22 cellular contexts compared by ENCODE assay signal in the genomic region with DNA sequence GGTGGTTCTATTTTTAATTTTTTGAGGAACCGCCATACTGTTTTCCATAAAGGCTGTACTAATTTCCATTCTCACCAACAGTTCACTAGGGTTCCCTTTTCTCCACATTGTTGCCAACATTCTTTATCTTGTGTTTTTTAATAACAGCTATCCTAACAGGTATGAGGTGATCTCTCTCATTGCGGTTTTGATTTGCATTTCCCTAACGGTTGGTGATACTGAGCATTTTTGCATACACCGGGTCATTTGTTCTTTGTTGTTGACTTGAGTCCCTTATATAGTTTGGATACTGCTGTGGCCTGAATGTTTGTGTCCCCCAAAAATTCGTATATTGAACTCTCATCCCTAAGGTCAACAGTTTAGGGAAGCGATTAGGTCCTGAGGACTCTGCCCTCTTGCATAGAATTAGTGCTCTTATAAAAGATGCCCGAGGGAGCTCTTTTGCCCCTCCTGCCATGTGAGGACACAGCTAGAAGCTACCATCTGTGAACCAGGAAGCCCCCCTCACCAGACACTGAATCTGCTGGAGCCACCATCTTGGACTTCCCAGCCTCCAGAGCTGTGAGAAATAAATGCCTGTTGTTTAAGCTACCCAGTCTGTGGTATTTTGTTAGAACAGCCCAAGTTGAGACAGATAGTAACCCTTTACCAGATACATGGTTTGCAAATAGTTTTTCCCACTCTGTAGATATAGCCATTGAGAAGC. TPM values are rescaled to one million over a fixed set of nuclear protein-coding genes. Genes with fewer than 3 reads are reported as not detected.
DNase-seq lines count a peak whose midpoint lies in the region; ATAC-seq, FAIRE-seq and TF ChIP-seq lines count a peak whose summit lies in the region.
"Had no signal": no experiment of that assay in that cellular context is flagged by ENCODE, and none has a peak within 500 bp of the region (broad histone marks: within the 10 kb centered on the region; RNA-seq: fewer than 3 reads in every experiment).

No MANE protein-coding gene starts in this region.

- H3K36me3 ChIP-seq in HepG2 (replicated peaks in 1 of 2; ENCODE audit: control insufficient read depth in 1 of 2, insufficient read depth in 2 of 2, low read length in 2 of 2), result peaks cover 31 to 45% of the 10 kb centered on the region in 2 experiments

- peak overlapping the region; percentile 71 for H3K27ac Mint-ChIP-seq in activated T-cell treated with anti-CD3 and anti-CD28 coated beads, Interleukin-2, amount 50 U/mL, for 24 hours
- peak overlapping the region; percentile 66 for H3K27ac Mint-ChIP-seq in activated naive CD8-positive, alpha-beta T cell
- H3K27ac Mint-ChIP-seq in stimulated activated effector memory CD8-positive, alpha-beta T cell treated with anti-CD3 and anti-CD28 coated beads, Interleukin-12 subunit alpha, Interleukin-12 subunit beta, amount 100 ng/mL, for 72 hours, result peak overlapping the region; percentile 34
- H3K27ac Mint-ChIP-seq: CD4-positive, CD25-positive, alpha-beta regulatory T cell; GM23338 had no signal

- H3K4me1 Mint-ChIP-seq in activated T-cell treated with anti-CD3 and anti-CD28 coated beads, Interleukin-2, amount 50 U/mL, for 24 hours (ENCODE audit: low read depth), result peaks cover 59% of the 10 kb centered on the region
- H3K4me1 Mint-ChIP-seq in activated naive CD8-positive, alpha-beta T cell (ENCODE audit: low read depth), result peaks cover 29% of the 10 kb centered on the region
- H3K4me1 Mint-ChIP-seq in stimulated activated effector memory CD8-positive, alpha-beta T cell treated with anti-CD3 and anti-CD28 coated beads, Interleukin-12 subunit alpha, Interleukin-12 subunit beta, amount 100 ng/mL, for 72 hours, result peaks cover 21% of the 10 kb centered on the region

- no peak for FAIRE-seq in HepG2 (lab: Jason Lieb, UNC)
- FAIRE-seq: GM12892, GM18507 had no signal

- TF ChIP-seq POLR2A in HepG2 (IDR thresholded peaks at IDR 0.05; ENCODE audit: insufficient read depth in 1 of 2, low read depth in 2 of 2, low read length in 2 of 2), result no peak

- H3K79me2 ChIP-seq in HepG2 (ENCODE audit: insufficient read depth, low read length), result peaks cover 19% of the 10 kb centered on the region

- no peaks in the 10 kb centered on the region for H3K9me3 ChIP-seq in HepG2 (ENCODE audit: low read length)
- H3K9me3 ChIP-seq: BE2C, Caco-2 had no signal

- intact Hi-C loops in HepG2 (cut with micrococcal nuclease; ENCODE audit: unreplicated experiment), result no loop called here

- H3K4me3 Mint-ChIP-seq in activated T-cell treated with anti-CD3 and anti-CD28 coated beads, Interleukin-2, amount 50 U/mL, for 24 hours, result no peak overlapping the region
- H3K4me3 Mint-ChIP-seq in activated naive CD8-positive, alpha-beta T cell, result peak overlapping the region; percentile 15
- H3K4me3 Mint-ChIP-seq in stimulated activated effector memory CD8-positive, alpha-beta T cell treated with anti-CD3 and anti-CD28 coated beads, Interleukin-12 subunit alpha, Interleukin-12 subunit beta, amount 100 ng/mL, for 72 hours, result no peak overlapping the region
- H3K4me3 Mint-ChIP-seq: GM23338 had no signal

- in situ Hi-C loops in HepG2 (cut with HindIII; ENCODE audit: extremely low pct_ligation_motif_present, low pct_unique_long_range_greater_than_20kb), result no loop called here

- no peak overlapping the region for H3K4me2 ChIP-seq in HepG2 (ENCODE audit: low read depth, low read length)
- H3K4me2 ChIP-seq: GM23338 had no signal

- peaks cover 84% of the 10 kb centered on the region for H3K36me3 Mint-ChIP-seq in activated T-cell treated with anti-CD3 and anti-CD28 coated beads, Interleukin-2, amount 50 U/mL, for 24 hours (ENCODE audit: low read depth)
- H3K36me3 Mint-ChIP-seq in activated naive CD8-positive, alpha-beta T cell, result peaks cover 8% of the 10 kb centered on the region
- peaks cover 63% of the 10 kb centered on the region for H3K36me3 Mint-ChIP-seq in stimulated activated effector memory CD8-positive, alpha-beta T cell treated with anti-CD3 and anti-CD28 coated beads, Interleukin-12 subunit alpha, Interleukin-12 subunit beta, amount 100 ng/mL, for 72 hours

- H3K27me3 ChIP-seq in HepG2 (ENCODE audit: control insufficient read depth in 1 of 2, insufficient read depth in 2 of 2, low read length in 2 of 2), result peaks cover 0 to 4% of the 10 kb centered on the region in 2 experiments; a peak in 1 of 5 replicates
- H3K27me3 ChIP-seq: BE2C had no signal

- H3K27me3 Mint-ChIP-seq in activated T-cell treated with anti-CD3 and anti-CD28 coated beads, Interleukin-2, amount 50 U/mL, for 24 hours, result no peaks in the 10 kb centered on the region
- no peaks in the 10 kb centered on the region for H3K27me3 Mint-ChIP-seq in activated naive CD8-positive, alpha-beta T cell
- H3K27me3 Mint-ChIP-seq: CD4-positive, CD25-positive, alpha-beta regulatory T cell had no signal

- TF ChIP-seq RAD21 in HepG2 (CRISPR knock-in tag; IDR thresholded peaks at IDR 0.05), result no peak

- 92% methylated on average over 7 of the region's 7 CpGs for WGBS in HepG2 (ENCODE audit: low lambda C conversion rate)

- H3K9ac ChIP-seq in HepG2 (ENCODE audit: insufficient read depth, low read depth, low read length), result no peak overlapping the region

- BruUV-seq in HepG2 (replicated peaks; lab: Mats Ljungman, UMichigan), result no TSS peak

- TF ChIP-seq EP300 in HepG2 (IDR thresholded peaks at IDR 0.05; ENCODE audit: low read depth in 2 of 2, low read length in 2 of 2) (no peak), HepG2 (CRISPR knock-in tag; IDR thresholded peaks at IDR 0.05; ENCODE audit: borderline replicate concordance) (no peak)

- TF ChIP-seq CTCF in HepG2 (CRISPR knock-in tag; IDR thresholded peaks at IDR 0.05), result no peak

- peaks cover 13% of the 10 kb centered on the region for H3K4me1 ChIP-seq in HepG2 (ENCODE audit: insufficient read depth, low read length)
- H3K4me1 ChIP-seq: BE2C, Caco-2 had no signal

- no peak overlapping the region for H3K4me3 ChIP-seq in HepG2 (replicated peaks in 1 of 3; ENCODE audit: insufficient read depth in 1 of 3, low read depth in 2 of 3, low read length in 3 of 3)
- H3K4me3 ChIP-seq: GM23338, K562 had no signal

- no peak overlapping the region for H2AFZ ChIP-seq in HepG2 (ENCODE audit: low read length)
- H2AFZ ChIP-seq: GM23338 had no signal

- no peaks in the 10 kb centered on the region for H3K9me3 Mint-ChIP-seq in activated T-cell treated with anti-CD3 and anti-CD28 coated beads, Interleukin-2, amount 50 U/mL, for 24 hours
- no peaks in the 10 kb centered on the region for H3K9me3 Mint-ChIP-seq in activated naive CD8-positive, alpha-beta T cell (ENCODE audit: low read depth)
- H3K9me3 Mint-ChIP-seq in stimulated activated effector memory CD8-positive, alpha-beta T cell treated with anti-CD3 and anti-CD28 coated beads, Interleukin-12 subunit alpha, Interleukin-12 subunit beta, amount 100 ng/mL, for 72 hours, result no peaks in the 10 kb centered on the region
- H3K9me3 Mint-ChIP-seq: CD4-positive, CD25-positive, alpha-beta regulatory T cell; GM23338 had no signal

- no peak for ATAC-seq in stimulated activated effector memory CD8-positive, alpha-beta T cell treated with anti-CD3 and anti-CD28 coated beads, Interleukin-12 subunit alpha, Interleukin-12 subunit beta, amount 100 ng/mL, for 72 hours
- ATAC-seq in HG02981 (IDR thresholded peaks at IDR 0.05; ENCODE audit: unreplicated experiment) (no peak), HepG2 (no peak)
- ATAC-seq: GM23338, HCT116, K562 had no signal

- no peak overlapping the region for H3K27ac ChIP-seq in HepG2 (ENCODE audit: extremely low read length, insufficient read depth, low read length)

- CTCF ChIA-PET in HepG2 (lab: Yijun Ruan, JAX; ENCODE audit: low intra/inter-chr PET ratio, low total read pairs), result no interaction called here

- POLR2A ChIA-PET in HepG2 (lab: Yijun Ruan, JAX), result interaction anchor here (0.8 to 1.1 kb wide), 2 partner anchors 9 to 11 kb away, joined by 3 to 4 read pairs; a partner anchor contains a TSS

- DNase-seq in activated T-cell treated with anti-CD3 and anti-CD28 coated beads, Interleukin-2, amount 50 U/mL, for 24 hours, result no peak
- DNase-seq in activated T-cell treated with anti-CD3 and anti-CD28 coated beads for 4 hours (no peak), NCI-H526 (lab: John Stamatoyannopoulos, UW) (peak; percentile 97 to 99), cerebellar nuclear complex (lab: John Stamatoyannopoulos, UW) (no peak), HepG2 (ENCODE audit: low spot score) (no peak)
- no peak for DNase-seq in stimulated activated effector memory CD8-positive, alpha-beta T cell treated with anti-CD3 and anti-CD28 coated beads, Interleukin-12 subunit alpha, Interleukin-12 subunit beta, amount 100 ng/mL, for 72 hours (ENCODE audit: low spot score in 2 of 2)
- DNase-seq: BE2C; Caco-2; CD4-positive, CD25-positive, alpha-beta regulatory T cell; DMS153; GF-D8; NCI-H1417; NCI-H187 treated with DMSO at 0.1 percent for 48 hours; NCI-H226; NCI-H524 had no signal

- no peaks in the 10 kb centered on the region; the same call in 1 of the 2 replicates for H4K20me1 ChIP-seq in HepG2 (ENCODE audit: insufficient read depth, low read length)

RNA-seq across cellular contexts. Expression of a gene that starts 4.7 kb away (rescaled TPM):
- 142 and 153 TPM in 2 replicates for total RNA-seq in HepG2 (2016; rRNA removed; fragmentation: Illumina TruSeq; extraction: Trizol)
- total RNA-seq in HepG2 (2016; cell fraction: cytosol; rRNA removed; fragmentation: Illumina TruSeq; extraction: Trizol; ENCODE audit: low read depth), result 85.2 and 85.6 TPM in 2 replicates
- 148 and 152 TPM in 2 replicates for total RNA-seq in HepG2 (2016; cell fraction: insoluble cytoplasmic fraction; rRNA removed; fragmentation: Illumina TruSeq; extraction: Trizol)
- total RNA-seq in HepG2 (2016; cell fraction: membrane; rRNA removed; fragmentation: Illumina TruSeq; extraction: Trizol), result 114 and 119 TPM in 2 replicates
- total RNA-seq in HepG2 (2016; cell fraction: nucleus; rRNA removed; fragmentation: Illumina TruSeq; extraction: Trizol), result 83.0 and 87.0 TPM in 2 replicates
- 158 and 167 TPM in 2 replicates for polyA plus RNA-seq in HepG2 (2011; rRNA removed)
- 161 and 264 TPM in 2 replicates for polyA plus RNA-seq in HepG2 (2011; cell fraction: cytosol; rRNA removed)
- polyA plus RNA-seq in HepG2 (2011; cell fraction: nucleus; rRNA removed), result 321 and 379 TPM in 2 replicates
- polyA plus RNA-seq in HepG2 (2012), result 91.4 and 129 TPM in 2 replicates
- polyA plus RNA-seq in HepG2 (2016; cell fraction: cytosol; fragmentation: Illumina TruSeq; extraction: Trizol; ENCODE audit: low read depth), result 122 and 142 TPM in 2 replicates
- 167 and 186 TPM in 2 replicates for polyA plus RNA-seq in HepG2 (2016; cell fraction: insoluble cytoplasmic fraction; fragmentation: Illumina TruSeq; extraction: Trizol; ENCODE audit: low read depth)
- polyA plus RNA-seq in HepG2 (2016; cell fraction: membrane; fragmentation: Illumina TruSeq; extraction: Trizol; ENCODE audit: low read depth), result 126 and 131 TPM in 2 replicates
- 177 and 185 TPM in 2 replicates for polyA plus RNA-seq in HepG2 (2016; cell fraction: nucleus; fragmentation: Illumina TruSeq; extraction: Trizol; ENCODE audit: insufficient read depth, low read depth)
- 143 and 197 TPM in 2 replicates for polyA minus RNA-seq in HepG2 (2011; rRNA and poly(A)+ RNA removed; ENCODE audit: low replicate concordance)
- polyA minus RNA-seq in HepG2 (2011; cell fraction: cytosol; rRNA and poly(A)+ RNA removed), result 41.3 and 41.8 TPM in 2 replicates
- polyA minus RNA-seq in HepG2 (2011; cell fraction: nucleus; rRNA and poly(A)+ RNA removed), result 91.3 and 103 TPM in 2 replicates

RNA-seq across cellular contexts. Expression of a gene that starts 8.5 kb away (rescaled TPM):
- total RNA-seq in HepG2 (2016; rRNA removed; fragmentation: Illumina TruSeq; extraction: Trizol), result 10.8 and 14.8 TPM in 2 replicates
- 8.0 and 13.0 TPM in 2 replicates for total RNA-seq in HepG2 (2016; cell fraction: cytosol; rRNA removed; fragmentation: Illumina TruSeq; extraction: Trizol; ENCODE audit: low read depth)
- total RNA-seq in HepG2 (2016; cell fraction: insoluble cytoplasmic fraction; rRNA removed; fragmentation: Illumina TruSeq; extraction: Trizol), result 7.6 and 15.8 TPM in 2 replicates
- 16.2 and 20.0 TPM in 2 replicates for total RNA-seq in HepG2 (2016; cell fraction: membrane; rRNA removed; fragmentation: Illumina TruSeq; extraction: Trizol)
- 20.9 and 28.1 TPM in 2 replicates for total RNA-seq in HepG2 (2016; cell fraction: nucleus; rRNA removed; fragmentation: Illumina TruSeq; extraction: Trizol)
- 39.5 and 39.6 TPM in 2 replicates for polyA plus RNA-seq in HepG2 (2011; rRNA removed)
- polyA plus RNA-seq in HepG2 (2011; cell fraction: cytosol; rRNA removed), result 19.5 and 25.1 TPM in 2 replicates
- polyA plus RNA-seq in HepG2 (2011; cell fraction: nucleus; rRNA removed), result 126 and 152 TPM in 2 replicates
- polyA plus RNA-seq in HepG2 (2012), result 18.3 and 19.5 TPM in 2 replicates
- 10.6 and 15.8 TPM in 2 replicates for polyA plus RNA-seq in HepG2 (2016; cell fraction: cytosol; fragmentation: Illumina TruSeq; extraction: Trizol; ENCODE audit: low read depth)
- polyA plus RNA-seq in HepG2 (2016; cell fraction: insoluble cytoplasmic fraction; fragmentation: Illumina TruSeq; extraction: Trizol; ENCODE audit: low read depth), result 14.2 and 24.0 TPM in 2 replicates
- polyA plus RNA-seq in HepG2 (2016; cell fraction: membrane; fragmentation: Illumina TruSeq; extraction: Trizol; ENCODE audit: low read depth), result 22.4 and 27.8 TPM in 2 replicates
- polyA plus RNA-seq in HepG2 (2016; cell fraction: nucleus; fragmentation: Illumina TruSeq; extraction: Trizol; ENCODE audit: insufficient read depth, low read depth), result 91.6 and 101 TPM in 2 replicates
- polyA minus RNA-seq in HepG2 (2011; rRNA and poly(A)+ RNA removed; ENCODE audit: low replicate concordance), result 47.1 and 49.5 TPM in 2 replicates
- 13.8 and 15.2 TPM in 2 replicates for polyA minus RNA-seq in HepG2 (2011; cell fraction: cytosol; rRNA and poly(A)+ RNA removed)
- 62.4 and 69.0 TPM in 2 replicates for polyA minus RNA-seq in HepG2 (2011; cell fraction: nucleus; rRNA and poly(A)+ RNA removed)

Comparison
In these comparisons a context has a peak if more than half of its experiments do, and no peak if none do; other contexts are left out.
1. DNase-seq: peak in NCI-H526 (2 of 2); none in activated T-cell treated with anti-CD3 and anti-CD28 coated beads, Interleukin-2, amount 50 U/mL, for 24 hours (single experiment), activated T-cell treated with anti-CD3 and anti-CD28 coated beads for 4 hours (single experiment), stimulated activated effector memory CD8-positive, alpha-beta T cell treated with anti-CD3 and anti-CD28 coated beads, Interleukin-12 subunit alpha, Interleukin-12 subunit beta, amount 100 ng/mL, for 72 hours (0 of 2), cerebellar nuclear complex (0 of 2) and HepG2 (single experiment).
2. Peak in every context shown above with its lines, with median percentiles within 50 percentile points of each other: H3K27ac Mint-ChIP-seq.